ENCODE assay signal across 12 cellular contexts in the genomic region with DNA sequence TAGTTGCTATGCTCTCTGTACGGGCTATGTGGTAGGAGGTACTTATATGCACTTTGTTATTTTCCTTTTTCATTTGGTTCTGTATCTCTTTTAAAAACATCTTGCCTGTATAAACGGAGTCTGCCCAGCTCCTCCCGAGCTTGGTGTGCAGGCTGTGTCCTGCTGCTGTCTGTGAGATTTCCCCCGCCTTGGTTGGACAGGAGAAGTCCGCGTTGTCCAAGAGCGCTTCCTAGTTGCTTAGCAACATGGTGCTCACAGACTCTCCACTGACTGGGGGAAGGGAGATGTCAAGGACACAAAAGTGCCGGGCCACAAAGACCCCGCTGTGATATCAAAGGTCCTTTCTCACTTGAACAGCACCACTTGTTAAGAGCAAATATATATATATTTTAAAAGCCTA.
DNase-seq lines count a peak whose midpoint lies in the region; ATAC-seq and TF ChIP-seq lines count a peak whose summit lies in the region.
"Had no signal": no experiment of that assay in that cellular context is flagged by ENCODE, and none has a peak within 500 bp of the region (broad histone marks: within the 10 kb centered on the region; RNA-seq: fewer than 3 reads in every experiment).

No MANE protein-coding gene starts in this region.

- H3K9me3 ChIP-seq in SK-N-SH (no peaks in the 10 kb centered on the region), left lung (no peaks in the 10 kb centered on the region), testis (no peaks in the 10 kb centered on the region)
- H3K9me3 ChIP-seq: breast epithelium had no signal

- 37% methylated on average over 8 of the region's 9 CpGs for WGBS in SK-N-SH (ENCODE audit: low lambda C conversion rate)
- WGBS in testis, 2 donors: 7 to 8% methylated on average over 9 of the region's 9 CpGs

- DNase-seq in SK-N-SH (peak; percentile 29), anterior cingulate cortex (lab: John Stamatoyannopoulos, UW) (peak in 53 of 58 donors; percentile 6 to 87 (median 61)), left lung (no peak), testis (peak; percentile 45), activated T-cell treated with anti-CD3 and anti-CD28 coated beads for 4 hours (no peak), T-helper 1 cell (no peak)
- DNase-seq in stimulated activated CD4-positive, alpha-beta T cell treated with anti-CD3 and anti-CD28 coated beads, Interleukin-15, amount 100 ng/mL, for 24 hours: no peak
- DNase-seq: activated T-cell treated with anti-CD3 and anti-CD28 coated beads, Interleukin-2, amount 50 U/mL, for 1 hour had no signal

- no peaks in the 10 kb centered on the region for H3K27me3 ChIP-seq in SK-N-SH (ENCODE audit: insufficient read depth)
- H3K27me3 ChIP-seq in left lung: peaks cover 0 to 12% of the 10 kb centered on the region in 2 donors
- no peaks in the 10 kb centered on the region for H3K27me3 ChIP-seq in testis
- H3K27me3 ChIP-seq: breast epithelium had no signal

- no peaks in the 10 kb centered on the region for H3K36me3 ChIP-seq in SK-N-SH (replicated peaks in 1 of 2; ENCODE audit: control insufficient read depth in 1 of 2, insufficient read depth in 2 of 2, low read length in 1 of 2)
- H3K36me3 ChIP-seq in left lung: no peaks in the 10 kb centered on the region
- H3K36me3 ChIP-seq in testis (ENCODE audit: low read depth, missing control alignments): no peaks in the 10 kb centered on the region
- H3K36me3 ChIP-seq: breast epithelium had no signal

- H3K4me2 ChIP-seq in SK-N-SH: no peak overlapping the region

- no peaks in the 10 kb centered on the region for H3K9me2 ChIP-seq in SK-N-SH

- no peak for TF ChIP-seq RAD21 in SK-N-SH (IDR thresholded peaks at IDR 0.05; ENCODE audit: low read length)

- no peak overlapping the region for H3K9ac ChIP-seq in SK-N-SH

- H2AFZ ChIP-seq in SK-N-SH (ENCODE audit: low read depth): no peak overlapping the region

- H3K79me2 ChIP-seq in SK-N-SH (ENCODE audit: insufficient read depth): no peaks in the 10 kb centered on the region

- no peaks in the 10 kb centered on the region for H3F3A ChIP-seq in SK-N-SH (replicated peaks; ENCODE audit: insufficient read depth)

- H3K4me3 ChIP-seq in SK-N-SH (ENCODE audit: low read depth in 2 of 2, low read length in 1 of 2) (no peak overlapping the region), left lung (no peak overlapping the region), testis (no peak overlapping the region)
- H3K4me3 ChIP-seq: breast epithelium, lung had no signal

- CTCF ChIA-PET in SK-N-SH (lab: Yijun Ruan, JAX): interaction anchor here (1.1 kb wide), 1 partner anchor 396 kb away, joined by 3 read pairs; no protein-coding TSS in a partner anchor

- no peak for ATAC-seq in SK-N-SH treated with all-trans-retinoic acid at 6 μM for 48 hours
- peak; percentile 60 for ATAC-seq in left lung
- ATAC-seq: Panc1 had no signal

- H4K20me1 ChIP-seq in SK-N-SH (ENCODE audit: insufficient read depth): no peaks in the 10 kb centered on the region

- POLR2A ChIA-PET in SK-N-SH (lab: Yijun Ruan, JAX): no interaction called here

- TF ChIP-seq POLR2A in testis (IDR thresholded peaks at IDR 0.05): no peak

- no peak for TF ChIP-seq CTCF in SK-N-SH (IDR thresholded peaks at IDR 0.05)
- no peak for TF ChIP-seq CTCF in left lung (IDR thresholded peaks at IDR 0.05)
- TF ChIP-seq CTCF in testis (IDR thresholded peaks at IDR 0.05): no peak

- intact Hi-C loops in left lung (cut with DNase I) (no loop called here), testis (cut with DNase I; ENCODE audit: low total_unique reads) (no loop called here)

- H3K27ac ChIP-seq in SK-N-SH (ENCODE audit: low read depth in 2 of 2, low read length in 1 of 2) (no peak overlapping the region), left lung (no peak overlapping the region), testis (no peak overlapping the region)
- H3K27ac ChIP-seq: breast epithelium had no signal

- no peak for TF ChIP-seq EP300 in SK-N-SH (IDR thresholded peaks at IDR 0.05; ENCODE audit: borderline replicate concordance in 1 of 2, low read depth in 1 of 2, low read length in 1 of 2)

- no peaks in the 10 kb centered on the region for H3K4me1 ChIP-seq in SK-N-SH (ENCODE audit: control insufficient read depth in 1 of 2, insufficient read depth in 2 of 2, low read depth in 1 of 2, low read length in 1 of 2)
- no peaks in the 10 kb centered on the region for H3K4me1 ChIP-seq in left lung
- H3K4me1 ChIP-seq in testis: no peaks in the 10 kb centered on the region
- H3K4me1 ChIP-seq: breast epithelium had no signal

TF ChIP-seq in SK-N-SH, 30 proteins besides CTCF, POLR2A, EP300 and RAD21:
- TF ChIP-seq, protein P1, sequence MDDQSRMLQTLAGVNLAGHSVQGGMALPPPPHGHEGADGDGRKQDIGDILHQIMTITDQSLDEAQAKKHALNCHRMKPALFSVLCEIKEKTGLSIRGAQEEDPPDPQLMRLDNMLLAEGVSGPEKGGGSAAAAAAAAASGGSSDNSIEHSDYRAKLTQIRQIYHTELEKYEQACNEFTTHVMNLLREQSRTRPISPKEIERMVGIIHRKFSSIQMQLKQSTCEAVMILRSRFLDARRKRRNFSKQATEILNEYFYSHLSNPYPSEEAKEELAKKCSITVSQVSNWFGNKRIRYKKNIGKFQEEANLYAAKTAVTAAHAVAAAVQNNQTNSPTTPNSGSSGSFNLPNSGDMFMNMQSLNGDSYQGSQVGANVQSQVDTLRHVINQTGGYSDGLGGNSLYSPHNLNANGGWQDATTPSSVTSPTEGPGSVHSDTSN (IDR thresholded peaks at IDR 0.05): no peak
- TF ChIP-seq, protein P2, sequence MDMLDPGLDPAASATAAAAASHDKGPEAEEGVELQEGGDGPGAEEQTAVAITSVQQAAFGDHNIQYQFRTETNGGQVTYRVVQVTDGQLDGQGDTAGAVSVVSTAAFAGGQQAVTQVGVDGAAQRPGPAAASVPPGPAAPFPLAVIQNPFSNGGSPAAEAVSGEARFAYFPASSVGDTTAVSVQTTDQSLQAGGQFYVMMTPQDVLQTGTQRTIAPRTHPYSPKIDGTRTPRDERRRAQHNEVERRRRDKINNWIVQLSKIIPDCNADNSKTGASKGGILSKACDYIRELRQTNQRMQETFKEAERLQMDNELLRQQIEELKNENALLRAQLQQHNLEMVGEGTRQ (IDR thresholded peaks at IDR 0.05; ENCODE audit: borderline replicate concordance, low read depth, low read length): no peak
- TF ChIP-seq, protein P3, sequence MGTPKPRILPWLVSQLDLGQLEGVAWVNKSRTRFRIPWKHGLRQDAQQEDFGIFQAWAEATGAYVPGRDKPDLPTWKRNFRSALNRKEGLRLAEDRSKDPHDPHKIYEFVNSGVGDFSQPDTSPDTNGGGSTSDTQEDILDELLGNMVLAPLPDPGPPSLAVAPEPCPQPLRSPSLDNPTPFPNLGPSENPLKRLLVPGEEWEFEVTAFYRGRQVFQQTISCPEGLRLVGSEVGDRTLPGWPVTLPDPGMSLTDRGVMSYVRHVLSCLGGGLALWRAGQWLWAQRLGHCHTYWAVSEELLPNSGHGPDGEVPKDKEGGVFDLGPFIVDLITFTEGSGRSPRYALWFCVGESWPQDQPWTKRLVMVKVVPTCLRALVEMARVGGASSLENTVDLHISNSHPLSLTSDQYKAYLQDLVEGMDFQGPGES (IDR thresholded peaks at IDR 0.05; ENCODE audit: low read depth, low read length): no peak
- TF ChIP-seq GATA2 (CRISPR knock-in tag; IDR thresholded peaks at IDR 0.05): no peak
TF ChIP-seq in SK-N-SH: peak in this region for 0.

TF ChIP-seq in SK-N-SH treated with all-trans-retinoic acid at 6 μM for 48 hours, 23 proteins besides CTCF, POLR2A, EP300 and RAD21 (continues in another document):
- TF ChIP-seq SNAI2 (CRISPR knock-in tag; IDR thresholded peaks at IDR 0.05): no peak
- no peak for TF ChIP-seq ZFP3 (CRISPR knock-in tag; IDR thresholded peaks at IDR 0.05)
- no peak for TF ChIP-seq CSDC2 (CRISPR knock-in tag; IDR thresholded peaks at IDR 0.05)
- no peak for TF ChIP-seq BACH2 (CRISPR knock-in tag; IDR thresholded peaks at IDR 0.05; ENCODE audit: borderline replicate concordance)
- TF ChIP-seq, protein P4, sequence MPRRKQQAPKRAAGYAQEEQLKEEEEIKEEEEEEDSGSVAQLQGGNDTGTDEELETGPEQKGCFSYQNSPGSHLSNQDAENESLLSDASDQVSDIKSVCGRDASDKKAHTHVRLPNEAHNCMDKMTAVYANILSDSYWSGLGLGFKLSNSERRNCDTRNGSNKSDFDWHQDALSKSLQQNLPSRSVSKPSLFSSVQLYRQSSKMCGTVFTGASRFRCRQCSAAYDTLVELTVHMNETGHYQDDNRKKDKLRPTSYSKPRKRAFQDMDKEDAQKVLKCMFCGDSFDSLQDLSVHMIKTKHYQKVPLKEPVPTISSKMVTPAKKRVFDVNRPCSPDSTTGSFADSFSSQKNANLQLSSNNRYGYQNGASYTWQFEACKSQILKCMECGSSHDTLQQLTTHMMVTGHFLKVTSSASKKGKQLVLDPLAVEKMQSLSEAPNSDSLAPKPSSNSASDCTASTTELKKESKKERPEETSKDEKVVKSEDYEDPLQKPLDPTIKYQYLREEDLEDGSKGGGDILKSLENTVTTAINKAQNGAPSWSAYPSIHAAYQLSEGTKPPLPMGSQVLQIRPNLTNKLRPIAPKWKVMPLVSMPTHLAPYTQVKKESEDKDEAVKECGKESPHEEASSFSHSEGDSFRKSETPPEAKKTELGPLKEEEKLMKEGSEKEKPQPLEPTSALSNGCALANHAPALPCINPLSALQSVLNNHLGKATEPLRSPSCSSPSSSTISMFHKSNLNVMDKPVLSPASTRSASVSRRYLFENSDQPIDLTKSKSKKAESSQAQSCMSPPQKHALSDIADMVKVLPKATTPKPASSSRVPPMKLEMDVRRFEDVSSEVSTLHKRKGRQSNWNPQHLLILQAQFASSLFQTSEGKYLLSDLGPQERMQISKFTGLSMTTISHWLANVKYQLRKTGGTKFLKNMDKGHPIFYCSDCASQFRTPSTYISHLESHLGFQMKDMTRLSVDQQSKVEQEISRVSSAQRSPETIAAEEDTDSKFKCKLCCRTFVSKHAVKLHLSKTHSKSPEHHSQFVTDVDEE (CRISPR knock-in tag; IDR thresholded peaks at IDR 0.05): no peak
- TF ChIP-seq OSR1 (CRISPR knock-in tag; IDR thresholded peaks at IDR 0.05): no peak
- TF ChIP-seq TOX (CRISPR knock-in tag; IDR thresholded peaks at IDR 0.05; ENCODE audit: borderline replicate concordance): no peak
- no peak for TF ChIP-seq ZFP30 (CRISPR knock-in tag; IDR thresholded peaks at IDR 0.05)
- no peak for TF ChIP-seq ZNF70 (CRISPR knock-in tag; IDR thresholded peaks at IDR 0.05)
- TF ChIP-seq, protein P5, sequence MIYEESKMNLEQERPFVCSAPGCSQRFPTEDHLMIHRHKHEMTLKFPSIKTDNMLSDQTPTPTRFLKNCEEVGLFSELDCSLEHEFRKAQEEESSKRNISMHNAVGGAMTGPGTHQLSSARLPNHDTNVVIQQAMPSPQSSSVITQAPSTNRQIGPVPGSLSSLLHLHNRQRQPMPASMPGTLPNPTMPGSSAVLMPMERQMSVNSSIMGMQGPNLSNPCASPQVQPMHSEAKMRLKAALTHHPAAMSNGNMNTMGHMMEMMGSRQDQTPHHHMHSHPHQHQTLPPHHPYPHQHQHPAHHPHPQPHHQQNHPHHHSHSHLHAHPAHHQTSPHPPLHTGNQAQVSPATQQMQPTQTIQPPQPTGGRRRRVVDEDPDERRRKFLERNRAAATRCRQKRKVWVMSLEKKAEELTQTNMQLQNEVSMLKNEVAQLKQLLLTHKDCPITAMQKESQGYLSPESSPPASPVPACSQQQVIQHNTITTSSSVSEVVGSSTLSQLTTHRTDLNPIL (CRISPR knock-in tag; IDR thresholded peaks at IDR 0.05; ENCODE audit: low read depth): no peak
- no peak for TF ChIP-seq ZNF8 (CRISPR knock-in tag; IDR thresholded peaks at IDR 0.05)

Comparison
In these comparisons a context has a peak if more than half of its experiments do, and no peak if none do; other contexts are left out.
1. DNase-seq: peak in SK-N-SH (single experiment), anterior cingulate cortex (53 of 58) and testis (single experiment); none in left lung (0 of 2), stimulated activated CD4-positive, alpha-beta T cell treated with anti-CD3 and anti-CD28 coated beads, Interleukin-15, amount 100 ng/mL, for 24 hours (single experiment), activated T-cell treated with anti-CD3 and anti-CD28 coated beads for 4 hours (single experiment) and T-helper 1 cell (0 of 5).